ENCODE assay signal across 1 cellular context in the genomic region with DNA sequence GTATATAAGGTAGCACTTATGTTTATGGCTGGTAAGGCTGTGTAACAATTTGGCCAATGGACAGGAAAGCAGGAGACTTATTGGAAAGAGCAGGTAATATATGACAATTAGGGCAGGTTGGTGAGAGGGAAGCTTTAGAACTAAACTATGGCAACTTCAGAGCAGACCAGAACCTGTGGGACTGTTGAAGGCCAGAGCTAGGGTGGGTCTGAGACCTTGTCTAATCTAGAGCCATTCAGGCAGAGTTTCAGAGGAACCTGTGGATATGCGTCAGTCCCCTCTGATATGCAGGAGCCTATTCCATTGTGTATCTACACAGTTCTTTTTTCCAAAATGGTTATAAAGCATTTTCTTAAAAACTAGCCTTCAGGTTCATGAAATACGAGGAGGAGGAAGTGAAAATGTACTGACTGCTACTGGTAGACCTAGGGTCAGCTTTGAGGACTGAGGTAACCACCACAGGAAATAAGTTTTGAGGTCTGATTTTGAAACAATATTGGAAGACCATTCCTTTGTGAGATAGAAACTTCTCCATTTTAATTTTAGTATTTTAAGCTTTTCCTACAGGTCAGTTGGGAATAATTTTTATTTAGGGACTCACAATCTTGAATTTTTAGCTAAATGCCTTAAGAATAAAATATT.
TF ChIP-seq lines count a peak whose summit lies in the region.

No MANE protein-coding gene starts in this region.

TF ChIP-seq in WTC11, 78 proteins besides CTCF, POLR2A, EP300 and RAD21 (continued from another document):
- no peak for TF ChIP-seq MXD4 (CRISPR knock-in tag; IDR thresholded peaks at IDR 0.05; ENCODE audit: borderline replicate concordance)
- TF ChIP-seq, protein P1, sequence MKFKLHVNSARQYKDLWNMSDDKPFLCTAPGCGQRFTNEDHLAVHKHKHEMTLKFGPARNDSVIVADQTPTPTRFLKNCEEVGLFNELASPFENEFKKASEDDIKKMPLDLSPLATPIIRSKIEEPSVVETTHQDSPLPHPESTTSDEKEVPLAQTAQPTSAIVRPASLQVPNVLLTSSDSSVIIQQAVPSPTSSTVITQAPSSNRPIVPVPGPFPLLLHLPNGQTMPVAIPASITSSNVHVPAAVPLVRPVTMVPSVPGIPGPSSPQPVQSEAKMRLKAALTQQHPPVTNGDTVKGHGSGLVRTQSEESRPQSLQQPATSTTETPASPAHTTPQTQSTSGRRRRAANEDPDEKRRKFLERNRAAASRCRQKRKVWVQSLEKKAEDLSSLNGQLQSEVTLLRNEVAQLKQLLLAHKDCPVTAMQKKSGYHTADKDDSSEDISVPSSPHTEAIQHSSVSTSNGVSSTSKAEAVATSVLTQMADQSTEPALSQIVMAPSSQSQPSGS (CRISPR knock-in tag; IDR thresholded peaks at IDR 0.05; ENCODE audit: borderline replicate concordance, low read depth) = no peak
